In the genomic region with DNA sequence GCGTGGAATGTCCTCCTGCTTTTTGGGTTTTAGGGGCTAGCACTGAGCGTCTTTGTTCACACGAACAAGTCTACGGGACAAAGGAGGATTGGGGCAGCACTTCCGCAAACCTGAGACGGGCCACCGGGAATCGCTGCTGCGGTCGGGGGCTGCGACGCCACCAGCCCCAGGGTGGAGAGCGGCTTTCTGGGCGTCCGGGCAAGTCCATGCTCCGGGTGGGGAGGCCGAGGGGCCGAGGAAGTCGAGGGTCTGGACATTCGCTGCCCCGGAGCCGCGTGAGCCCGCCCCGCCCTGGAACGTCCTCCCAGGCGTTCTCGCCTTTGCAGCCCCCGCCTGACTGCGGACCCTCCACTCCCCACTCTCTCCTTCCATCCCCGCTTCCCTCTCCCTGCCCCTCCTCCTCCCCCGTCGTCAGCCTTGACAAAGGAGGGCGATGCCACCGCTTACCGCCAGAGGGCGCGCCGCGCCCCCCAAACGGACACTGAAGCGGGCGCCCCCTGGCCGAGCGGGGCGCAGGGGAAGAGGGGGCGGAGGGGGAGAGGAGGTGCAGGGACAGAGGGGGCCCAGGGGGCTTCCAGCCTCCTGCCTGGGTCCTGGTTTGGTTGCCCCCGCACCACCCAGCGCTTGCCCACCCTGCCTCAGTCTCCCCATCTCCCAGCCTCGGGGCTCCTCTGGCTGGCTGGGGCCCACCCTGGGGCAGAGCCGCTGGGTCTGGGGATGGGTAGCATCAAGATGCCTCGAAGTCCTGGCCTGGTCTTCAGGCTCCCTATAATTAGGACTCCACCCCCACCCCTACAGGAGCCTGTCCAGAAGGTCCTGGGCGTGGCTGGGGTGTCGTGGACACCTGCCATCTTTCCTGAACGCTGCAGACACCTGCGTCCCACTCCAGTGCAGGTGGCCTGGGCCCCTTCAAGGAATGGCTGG, we compare ENCODE assay signal across 8 cellular contexts. TPM values are rescaled to one million over a fixed set of nuclear protein-coding genes. Genes with fewer than 3 reads are reported as not detected.
DNase-seq lines count a peak whose midpoint lies in the region; ATAC-seq and TF ChIP-seq lines count a peak whose summit lies in the region.

No MANE protein-coding gene starts in this region.

- H3K4me1 ChIP-seq in A673 (ENCODE audit: insufficient read depth, low read length, poor library complexity, severe bottlenecking): no peaks in the 10 kb centered on the region

- H3K36me3 ChIP-seq in A673 (ENCODE audit: insufficient read depth, low read length, poor library complexity, severe bottlenecking): no peaks in the 10 kb centered on the region

- TF ChIP-seq CTCF in A673 (conservative IDR thresholded peaks at IDR 0.05; ENCODE audit: low read depth, low read length): peak; percentile 99
- TF ChIP-seq CTCF in LNCAP (IDR thresholded peaks at IDR 0.05): peak; percentile 100
- peak in 1 of 3 donors; percentile 33 for TF ChIP-seq CTCF in lower leg skin (IDR thresholded peaks at IDR 0.05)

- H3K4me3 ChIP-seq in A673 (ENCODE audit: low read depth, low read length, poor library complexity, severe bottlenecking) (peak overlapping the region; percentile 50), lower leg skin (ENCODE audit: low read depth, poor library complexity, severe bottlenecking) (no peak overlapping the region)

- H3K27ac ChIP-seq in A673 (ENCODE audit: low read depth, low read length, poor library complexity, severe bottlenecking): no peak overlapping the region

- 5 to 8% methylated on average over 53 to 55 of the region's 56 CpGs for WGBS in lower leg skin, 2 donors

- H3K9me3 Mint-ChIP-seq in activated CD4-positive, alpha-beta T cell treated with anti-CD3 and anti-CD28 coated beads, Interleukin-2, amount 10 ng/mL, durations not matched to agents 24 days and 14 days: peaks cover 14% of the 10 kb centered on the region

- H3K27me3 ChIP-seq in A673 (replicated peaks; ENCODE audit: insufficient read depth, low read depth, low read length, poor library complexity): no peaks in the 10 kb centered on the region

- CTCF ChIA-PET in A673 (lab: Charles Lee): no interaction called here

- intact Hi-C loops in A673 (cut with micrococcal nuclease; ENCODE audit: unreplicated experiment): loop anchor here (1.0 kb wide), 1 partner anchor 58 kb away; no protein-coding TSS in a partner anchor
- intact Hi-C loops in activated CD4-positive, alpha-beta T cell treated with anti-CD3 and anti-CD28 coated beads, Interleukin-2, amount 10 ng/mL, durations not matched to agents 24 days and 14 days (cut with micrococcal nuclease): loop anchor here (1.0 to 5.0 kb wide), 2 partner anchors 37 to 58 kb away; a partner anchor contains a TSS
- intact Hi-C loops in lower leg skin (cut with DNase I; ENCODE audit: low total_unique reads): loop anchor here (2.0 kb wide), 1 partner anchor 58 kb away; no protein-coding TSS in a partner anchor

- no peaks in the 10 kb centered on the region for H3K9me3 ChIP-seq in A673 (ENCODE audit: low read depth, low read length, poor library complexity, severe bottlenecking)

- TF ChIP-seq POLR2A in GM18505 (IDR thresholded peaks at IDR 0.05; ENCODE audit: borderline replicate concordance, extremely low read depth, insufficient read depth, insufficient read length) (no peak), lower leg skin (IDR thresholded peaks at IDR 0.05) (no peak)

- no peaks in the 10 kb centered on the region for H3K36me3 Mint-ChIP-seq in activated CD4-positive, alpha-beta T cell treated with anti-CD3 and anti-CD28 coated beads, Interleukin-2, amount 10 ng/mL, durations not matched to agents 24 days and 14 days (ENCODE audit: low read depth)

- DNase-seq in A673 (ENCODE audit: low spot score) (peak; percentile 80), dermis blood vessel endothelial cell (peak; percentile 71), lower leg skin (ENCODE audit: low spot score in 2 of 2) (peak; percentile 37 to 92)
- DNase-seq in activated CD4-positive, alpha-beta T cell treated with anti-CD3 and anti-CD28 coated beads, Interleukin-2, amount 10 ng/mL, durations not matched to agents 24 days and 14 days: peak; percentile 89
- peak; percentile 52 to 66 for DNase-seq in stimulated activated CD4-positive, alpha-beta T cell treated with anti-CD3 and anti-CD28 coated beads, Interleukin-4, amount 100 ng/mL, for 4 hours

- no peaks in the 10 kb centered on the region for H3K4me1 Mint-ChIP-seq in activated CD4-positive, alpha-beta T cell treated with anti-CD3 and anti-CD28 coated beads, Interleukin-2, amount 10 ng/mL, durations not matched to agents 24 days and 14 days

- no peak overlapping the region for H3K27ac Mint-ChIP-seq in activated CD4-positive, alpha-beta T cell treated with anti-CD3 and anti-CD28 coated beads, Interleukin-2, amount 10 ng/mL, durations not matched to agents 24 days and 14 days

- peaks cover 11% of the 10 kb centered on the region for H3K27me3 Mint-ChIP-seq in activated CD4-positive, alpha-beta T cell treated with anti-CD3 and anti-CD28 coated beads, Interleukin-2, amount 10 ng/mL, durations not matched to agents 24 days and 14 days

- peak; percentile 55 for ATAC-seq in GM18505 (IDR thresholded peaks at IDR 0.05; ENCODE audit: unreplicated experiment)
- ATAC-seq in GM18873 (IDR thresholded peaks at IDR 0.05; ENCODE audit: low FRiP score, unreplicated experiment): no peak

- H3K4me3 Mint-ChIP-seq in activated CD4-positive, alpha-beta T cell treated with anti-CD3 and anti-CD28 coated beads, Interleukin-2, amount 10 ng/mL, durations not matched to agents 24 days and 14 days: peak overlapping the region; percentile 59

- BruUV-seq in A673 (replicated peaks; lab: Mats Ljungman, UMichigan): no TSS peak

- POLR2A ChIA-PET in A673 (lab: Charles Lee; ENCODE audit: low non-redundant PET): no interaction called here

RNA-seq across cellular contexts. Expression of a gene that starts 39.1 kb away (rescaled TPM):
- total RNA-seq in A673 (2021) (70.9 and 74.2 TPM in 2 replicates), dermis blood vessel endothelial cell (53.6 and 126 TPM in 2 replicates), lower leg skin (100 to 1,000 TPM in 1 of 4 donors, 10 to 100 TPM in 3; 63.8 to 121 (median 83.9) TPM)
- total RNA-seq in activated CD4-positive, alpha-beta T cell treated with anti-CD3 and anti-CD28 coated beads, Interleukin-2, amount 10 ng/mL, durations not matched to agents 24 days and 14 days: 90.9 and 92.3 TPM in 2 replicates

RNA-seq across cellular contexts. Expression of a gene that starts 45.7 kb away (rescaled TPM):
- total RNA-seq in A673 (2021) (0.39 and 0.58 TPM in 2 replicates), dermis blood vessel endothelial cell (not detected in 2 replicates), lower leg skin (not detected)
- 0.28 TPM in 1 of 2 replicates, not detected in the other for total RNA-seq in activated CD4-positive, alpha-beta T cell treated with anti-CD3 and anti-CD28 coated beads, Interleukin-2, amount 10 ng/mL, durations not matched to agents 24 days and 14 days
